In genomic region chr5:40904205-40904993, GRCh38 we compare ENCODE assay signal across 7 cellular contexts. TPM values are rescaled to one million over a fixed set of nuclear protein-coding genes. Genes with fewer than 3 reads are reported as not detected.
DNase-seq lines count a peak whose midpoint lies in the region; ATAC-seq and TF ChIP-seq lines count a peak whose summit lies in the region.

No MANE protein-coding gene starts in this region.

- H3K9me3 ChIP-seq in spleen: no peaks in the 10 kb centered on the region

- 48 to 64% (median 56%) methylated on average over 7 of the region's 7 CpGs for WGBS in spleen, 5 donors

- H3K27ac ChIP-seq in spleen: peak overlapping the region; percentile 13 to 66 (median 43)

- DNase-seq in G401 (ENCODE audit: low spot score) (peak; percentile 79), GM20000 (ENCODE audit: low spot score) (peak; percentile 48), NCI-H82 (lab: John Stamatoyannopoulos, UW) (peak; percentile 86), anterior cingulate cortex (lab: John Stamatoyannopoulos, UW) (peak in 32 of 58 donors; percentile 1 to 61 (median 10)), hypothalamus (lab: John Stamatoyannopoulos, UW) (peak in 27 of 51 donors; percentile 1 to 53 (median 17)), spleen (no peak)

- TF ChIP-seq CTCF in GM20000 (IDR thresholded peaks at IDR 0.05; ENCODE audit: extremely low read depth, missing control alignments) (peak; percentile 96), spleen (IDR thresholded peaks at IDR 0.05 in 8 of 11, conservative IDR thresholded peaks at IDR 0.05 in 3 of 11) (peak; percentile 19 to 73 (median 63))

- intact Hi-C loops in spleen (cut with DNase I; ENCODE audit: low total_unique reads): loop anchor here (5.0 kb wide), 1 partner anchor 938 kb away; no protein-coding TSS in a partner anchor

- TF ChIP-seq POLR2A in spleen (IDR thresholded peaks at IDR 0.05): no peak

- peak; percentile 84 for ATAC-seq in HG03558 (IDR thresholded peaks at IDR 0.05; ENCODE audit: extremely low read depth, unreplicated experiment)

- H3K36me3 ChIP-seq in spleen: no peaks in the 10 kb centered on the region

- no peak overlapping the region for H3K4me3 ChIP-seq in spleen

- H3K27me3 ChIP-seq in spleen (replicated peaks in 1 of 7): no peaks in the 10 kb centered on the region

- peaks cover 3 to 19% (median 15%) of the 10 kb centered on the region in 6 donors for H3K4me1 ChIP-seq in spleen

- in situ Hi-C loops in G401 (cut with HindIII; ENCODE audit: low sequenced_read_pairs): no loop called here

RNA-seq across cellular contexts. Expression of gene C7, which starts 4.9 kb away (rescaled TPM):
- not detected in 2 replicates for total RNA-seq in G401 (2014; rRNA removed; shearing (Covaris generic))
- 100 to 1,000 TPM in 5 of 7 donors, 10 to 100 TPM in 2; 65.0 to 867 (median 344) TPM for total RNA-seq in spleen
- polyA plus RNA-seq in spleen: 10 to 100 TPM; 19.0 to 53.2 (median 32.8) TPM

Comparison
In these comparisons a context has a peak if more than half of its experiments do, and no peak if none do; other contexts are left out.
1. RNA of gene C7, which starts 4.9 kb away (total RNA-seq): 65.0 to 867 TPM in spleen; not detected in G401; every median in the first group is over 10 times any median in the second.